Comparison of ENCODE assay signal across 21 cellular contexts in the genomic region with DNA sequence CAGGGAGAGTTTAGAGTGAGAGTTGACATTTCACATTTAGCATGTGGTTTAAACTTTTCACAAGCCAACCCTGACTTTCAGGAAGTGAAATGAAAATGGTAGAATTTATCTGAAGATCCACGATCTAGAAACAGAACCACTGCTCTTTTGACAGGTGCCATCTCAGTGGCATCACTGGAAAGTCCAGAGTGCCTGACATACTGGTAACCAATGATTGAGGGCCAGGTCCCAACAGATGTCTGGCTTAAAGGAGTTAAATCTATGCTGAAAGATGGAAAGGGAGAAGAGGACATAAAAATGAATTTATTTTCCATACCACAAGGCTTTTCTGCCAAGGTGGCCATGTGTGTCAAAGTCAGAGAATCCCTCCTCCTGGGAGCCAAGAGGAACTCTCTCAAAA. TPM values are rescaled to one million over a fixed set of nuclear protein-coding genes. Genes with fewer than 3 reads are reported as not detected.
DNase-seq lines count a peak whose midpoint lies in the region; ATAC-seq and TF ChIP-seq lines count a peak whose summit lies in the region.
"Had no signal": no experiment of that assay in that cellular context is flagged by ENCODE, and none has a peak within 500 bp of the region (broad histone marks: within the 10 kb centered on the region; RNA-seq: fewer than 3 reads in every experiment).

No MANE protein-coding gene starts in this region.

- H3K9me3 Mint-ChIP-seq in activated CD4-positive, alpha-beta T cell treated with anti-CD3 and anti-CD28 coated beads for 36 hours (ENCODE audit: low read depth) = no peaks in the 10 kb centered on the region
- H3K9me3 Mint-ChIP-seq in CD4-positive, CD25-positive, alpha-beta regulatory T cell = no peaks in the 10 kb centered on the region
- H3K9me3 Mint-ChIP-seq in activated CD8-positive, alpha-beta T cell treated with anti-CD3 and anti-CD28 coated beads for 36 hours = no peaks in the 10 kb centered on the region
- no peaks in the 10 kb centered on the region for H3K9me3 Mint-ChIP-seq in immature natural killer cell

- ATAC-seq in activated CD4-positive, alpha-beta T cell treated with anti-CD3 and anti-CD28 coated beads for 36 hours = no peak
- ATAC-seq in CD4-positive, CD25-positive, alpha-beta regulatory T cell (ENCODE audit: low read depth in 2 of 2) = no peak
- no peak for ATAC-seq in activated CD8-positive, alpha-beta T cell treated with anti-CD3 and anti-CD28 coated beads for 36 hours
- ATAC-seq in Right ventricle myocardium inferior = no peak

- no peaks in the 10 kb centered on the region for H3K36me3 Mint-ChIP-seq in activated CD4-positive, alpha-beta T cell treated with anti-CD3 and anti-CD28 coated beads for 36 hours (ENCODE audit: low read depth)
- H3K36me3 Mint-ChIP-seq in CD4-positive, CD25-positive, alpha-beta regulatory T cell = no peaks in the 10 kb centered on the region
- no peaks in the 10 kb centered on the region for H3K36me3 Mint-ChIP-seq in activated CD8-positive, alpha-beta T cell treated with anti-CD3 and anti-CD28 coated beads for 36 hours (ENCODE audit: low read depth)
- no peaks in the 10 kb centered on the region for H3K36me3 Mint-ChIP-seq in immature natural killer cell

- intact Hi-C loops in activated CD4-positive, alpha-beta T cell treated with anti-CD3 and anti-CD28 coated beads for 36 hours (cut with DNase I, micrococcal nuclease) = no loop called here
- intact Hi-C loops in activated CD8-positive, alpha-beta T cell treated with anti-CD3 and anti-CD28 coated beads for 36 hours (cut with micrococcal nuclease) = no loop called here
- intact Hi-C loops in Right ventricle myocardium inferior (cut with DNase I) = no loop called here

- peaks cover 12% of the 10 kb centered on the region for H3K4me1 ChIP-seq in CD4-positive, CD25-positive, alpha-beta regulatory T cell (ENCODE audit: control insufficient read depth, insufficient read depth, low read length, poor library complexity, severe bottlenecking)

- H3K4me3 Mint-ChIP-seq in activated CD4-positive, alpha-beta T cell treated with anti-CD3 and anti-CD28 coated beads for 36 hours = no peak overlapping the region
- peak overlapping the region in 1 of 4 donors; percentile 10 for H3K4me3 Mint-ChIP-seq in CD4-positive, CD25-positive, alpha-beta regulatory T cell
- H3K4me3 Mint-ChIP-seq in activated CD8-positive, alpha-beta T cell treated with anti-CD3 and anti-CD28 coated beads for 36 hours = no peak overlapping the region
- H3K4me3 Mint-ChIP-seq in immature natural killer cell = peak overlapping the region in 1 of 5 donors; percentile 19

- peaks cover 31% of the 10 kb centered on the region for H3K4me1 Mint-ChIP-seq in activated CD4-positive, alpha-beta T cell treated with anti-CD3 and anti-CD28 coated beads for 36 hours
- H3K4me1 Mint-ChIP-seq in CD4-positive, CD25-positive, alpha-beta regulatory T cell = peaks cover 11 to 40% (median 21%) of the 10 kb centered on the region in 4 donors
- H3K4me1 Mint-ChIP-seq in activated CD8-positive, alpha-beta T cell treated with anti-CD3 and anti-CD28 coated beads for 36 hours (ENCODE audit: low read depth) = peaks cover 34% of the 10 kb centered on the region
- peaks cover 10 to 13% of the 10 kb centered on the region in 2 donors for H3K4me1 Mint-ChIP-seq in immature natural killer cell

- peak overlapping the region; percentile 73 for H3K27ac Mint-ChIP-seq in activated CD4-positive, alpha-beta T cell treated with anti-CD3 and anti-CD28 coated beads for 36 hours
- H3K27ac Mint-ChIP-seq in CD4-positive, CD25-positive, alpha-beta regulatory T cell = peak overlapping the region; percentile 3 to 84 (median 77)
- H3K27ac Mint-ChIP-seq in activated CD8-positive, alpha-beta T cell treated with anti-CD3 and anti-CD28 coated beads for 36 hours = peak overlapping the region; percentile 86
- peak overlapping the region in 5 of 6 donors; percentile 13 to 71 (median 28) for H3K27ac Mint-ChIP-seq in immature natural killer cell

- no peaks in the 10 kb centered on the region for H3K27me3 Mint-ChIP-seq in activated CD4-positive, alpha-beta T cell treated with anti-CD3 and anti-CD28 coated beads for 36 hours
- H3K27me3 Mint-ChIP-seq in CD4-positive, CD25-positive, alpha-beta regulatory T cell = no peaks in the 10 kb centered on the region
- H3K27me3 Mint-ChIP-seq in activated CD8-positive, alpha-beta T cell treated with anti-CD3 and anti-CD28 coated beads for 36 hours = peaks cover 2% of the 10 kb centered on the region
- peaks cover 3 to 12% (median 5%) of the 10 kb centered on the region in 3 donors for H3K27me3 Mint-ChIP-seq in immature natural killer cell (ENCODE audit: low read depth in 3 of 3)

- H3K9me3 ChIP-seq in CD4-positive, CD25-positive, alpha-beta regulatory T cell (ENCODE audit: control insufficient read depth in 2 of 2, low read length in 2 of 2) = no peaks in the 10 kb centered on the region

- CTCF ChIA-PET in activated CD4-positive, alpha-beta T cell treated with anti-CD3 and anti-CD28 coated beads for 36 hours (lab: Charles Lee) = interaction anchor here (1.5 kb wide), 1 partner anchor 18 kb away, joined by 3 read pairs; no protein-coding TSS in a partner anchor
- CTCF ChIA-PET in activated CD8-positive, alpha-beta T cell treated with anti-CD3 and anti-CD28 coated beads for 36 hours (lab: Charles Lee) = interaction anchor here (0.7 to 1.8 kb wide), 3 partner anchors 21 to 158 kb away, joined by 3 to 8 read pairs (median 3); no protein-coding TSS in a partner anchor

- no peak for TF ChIP-seq CTCF in activated CD8-positive, alpha-beta T cell treated with anti-CD3 and anti-CD28 coated beads for 36 hours (IDR thresholded peaks at IDR 0.05)

- peak overlapping the region; percentile 1 for H3K27ac ChIP-seq in CD4-positive, CD25-positive, alpha-beta regulatory T cell (ENCODE audit: insufficient read depth, low read length, poor library complexity, severe bottlenecking)
- H3K27ac ChIP-seq: 22Rv1, C4-2B had no signal

- no peak for DNase-seq in activated CD4-positive, alpha-beta T cell treated with anti-CD3 and anti-CD28 coated beads for 36 hours
- no peak for DNase-seq in activated CD4-positive, alpha-beta T cell treated with anti-CD3 and anti-CD28 coated beads for 4 hours
- no peak for DNase-seq in CD4-positive, CD25-positive, alpha-beta regulatory T cell
- DNase-seq in activated CD8-positive, alpha-beta T cell treated with anti-CD3 and anti-CD28 coated beads for 36 hours = peak; percentile 37
- DNase-seq in immature natural killer cell (no peak), T-helper 9 cell (no peak), Right ventricle myocardium inferior (ENCODE audit: missing footprints) (no peak), NCI-H1092 treated with DMSO at 0.1 percent for 48 hours (lab: John Stamatoyannopoulos, UW) (no peak)
- DNase-seq: AML-193, COR-L47, DMS 273 treated with DMSO at 0.1 percent for 48 hours, GDM1, NCI-H1694 treated with DMSO at 0.1 percent for 48 hours, NCI-H2227 treated with DMSO at 0.1 percent for 48 hours, NCI-H510A treated with DMSO at 0.1 percent for 48 hours, NCI-H774, OCI-M1 had no signal

- H3K36me3 ChIP-seq in CD4-positive, CD25-positive, alpha-beta regulatory T cell (ENCODE audit: control insufficient read depth, insufficient read depth, low read length) = no peaks in the 10 kb centered on the region

- POLR2A ChIA-PET in activated CD4-positive, alpha-beta T cell treated with anti-CD3 and anti-CD28 coated beads for 36 hours (lab: Charles Lee) = interaction anchor here (0.6 kb wide), 1 partner anchor 64 kb away, joined by 3 read pairs; no protein-coding TSS in a partner anchor
- POLR2A ChIA-PET in activated CD8-positive, alpha-beta T cell treated with anti-CD3 and anti-CD28 coated beads for 36 hours (lab: Charles Lee) = no interaction called here

- H3K4me3 ChIP-seq in CD4-positive, CD25-positive, alpha-beta regulatory T cell (ENCODE audit: low read depth, low read length) = no peak overlapping the region

- peaks cover 2% of the 10 kb centered on the region for H3K27me3 ChIP-seq in CD4-positive, CD25-positive, alpha-beta regulatory T cell (ENCODE audit: control insufficient read depth, insufficient read depth, low read length)

RNA-seq across cellular contexts. Expression of a gene that starts 2.7 kb away (rescaled TPM):
- total RNA-seq in activated CD4-positive, alpha-beta T cell treated with anti-CD3 and anti-CD28 coated beads for 36 hours = not detected
- not detected for total RNA-seq in CD4-positive, CD25-positive, alpha-beta regulatory T cell
- polyA plus RNA-seq in CD4-positive, CD25-positive, alpha-beta regulatory T cell = not detected
- not detected for total RNA-seq in activated CD8-positive, alpha-beta T cell treated with anti-CD3 and anti-CD28 coated beads for 36 hours
- not detected for polyA plus RNA-seq in immature natural killer cell
- not detected for total RNA-seq in Right ventricle myocardium inferior
- total RNA-seq: H4 had no signal

RNA-seq across cellular contexts. Expression of a gene that starts 24.7 kb away (rescaled TPM):
- total RNA-seq in activated CD4-positive, alpha-beta T cell treated with anti-CD3 and anti-CD28 coated beads for 36 hours = not detected
- total RNA-seq in CD4-positive, CD25-positive, alpha-beta regulatory T cell = not detected
- polyA plus RNA-seq in CD4-positive, CD25-positive, alpha-beta regulatory T cell = under 1 TPM in 3 of 4 donors, not detected in 1; 0.38 to 0.42 (median 0.42) TPM
- not detected for total RNA-seq in activated CD8-positive, alpha-beta T cell treated with anti-CD3 and anti-CD28 coated beads for 36 hours
- not detected for polyA plus RNA-seq in immature natural killer cell
- not detected for total RNA-seq in Right ventricle myocardium inferior
- total RNA-seq: H4, RPMI7951 had no signal

Comparison
In these comparisons a context has a peak if more than half of its experiments do, and no peak if none do; other contexts are left out.
1. H3K27ac Mint-ChIP-seq: peak in every context shown above with its lines; median percentile 86 in activated CD8-positive, alpha-beta T cell treated with anti-CD3 and anti-CD28 coated beads for 36 hours; 77 in CD4-positive, CD25-positive, alpha-beta regulatory T cell; 73 in activated CD4-positive, alpha-beta T cell treated with anti-CD3 and anti-CD28 coated beads for 36 hours; 28 in immature natural killer cell.